Comparison of ENCODE assay signal across 8 cellular contexts in genomic region chr16:85553436-85554113, GRCh38. TPM values are rescaled to one million over a fixed set of nuclear protein-coding genes. Genes with fewer than 3 reads are reported as not detected.
A peak's percentile ranks its signal among the peaks of the same experiment; 100 is the strongest.
DNase-seq lines count a peak whose midpoint lies in the region; ATAC-seq, FAIRE-seq and TF ChIP-seq lines count a peak whose summit lies in the region.

No MANE protein-coding gene starts in this region.

- peak overlapping the region; percentile 90 to 98 (median 96) for H3K4me3 Mint-ChIP-seq in naive thymus-derived CD8-positive, alpha-beta T cell

- intact Hi-C loops in esophagus muscularis mucosa (cut with DNase I): loop anchor here (2.0 kb wide), 1 partner anchor 57 kb away; no protein-coding TSS in a partner anchor
- intact Hi-C loops in vagina (cut with DNase I): no loop called here

- no peaks in the 10 kb centered on the region for H3K27me3 ChIP-seq in esophagus muscularis mucosa
- no peaks in the 10 kb centered on the region for H3K27me3 ChIP-seq in vagina

- H3K9me3 Mint-ChIP-seq in naive thymus-derived CD8-positive, alpha-beta T cell: no peaks in the 10 kb centered on the region

- H3K27me3 Mint-ChIP-seq in naive thymus-derived CD8-positive, alpha-beta T cell: no peaks in the 10 kb centered on the region

- peak; percentile 8 to 47; a peak in 3 of 5 replicates for TF ChIP-seq RAD21 in A549 (conservative IDR thresholded peaks at IDR 0.05 in 1 of 2, IDR thresholded peaks at IDR 0.05 in 1 of 2)

- ATAC-seq in A549 (peak; percentile 58 to 73), HG02870 (IDR thresholded peaks at IDR 0.05; ENCODE audit: unreplicated experiment) (peak; percentile 28)
- ATAC-seq in naive thymus-derived CD8-positive, alpha-beta T cell: peak; percentile 24

- peaks cover 22 to 37% (median 36%) of the 10 kb centered on the region in 4 donors for H3K4me1 Mint-ChIP-seq in naive thymus-derived CD8-positive, alpha-beta T cell

- H3K27ac Mint-ChIP-seq in naive thymus-derived CD8-positive, alpha-beta T cell: peak overlapping the region; percentile 63 to 97 (median 94)

- POLR2A ChIA-PET in A549 (lab: Yijun Ruan, JAX): interaction anchor here (0.9 to 3.7 kb wide), 8 partner anchors 10 to 82 kb away, joined by 3 to 28 read pairs (median 6); partner anchors contain the start of gene GSE1
- POLR2A ChIA-PET in naive thymus-derived CD8-positive, alpha-beta T cell (lab: Charles Lee): interaction anchor here (0.9 to 5.7 kb wide), 12 partner anchors 10 to 249 kb away, joined by 3 to 57 read pairs (median 11); partner anchors contain the start of gene GSE1

- TF ChIP-seq POLR2A in A549 (IDR thresholded peaks at IDR 0.05; ENCODE audit: low read length): peak; percentile 51
- TF ChIP-seq POLR2A in esophagus muscularis mucosa (IDR thresholded peaks at IDR 0.05; ENCODE audit: low read depth): no peak
- no peak for TF ChIP-seq POLR2A in vagina (IDR thresholded peaks at IDR 0.05)

- no peaks in the 10 kb centered on the region for H3K36me3 Mint-ChIP-seq in naive thymus-derived CD8-positive, alpha-beta T cell

- no peaks in the 10 kb centered on the region for H3K36me3 ChIP-seq in esophagus muscularis mucosa
- no peaks in the 10 kb centered on the region for H3K36me3 ChIP-seq in vagina

- peak overlapping the region; percentile 97 for H3K4me2 ChIP-seq in A549

- DNase-seq in A549 (ENCODE audit: low read depth in 1 of 2, low spot score in 1 of 2) (peak; percentile 62 to 77), NCI-H2196 (lab: John Stamatoyannopoulos, UW; ENCODE audit: unreplicated experiment) (peak; percentile 80), esophagus muscularis mucosa (ENCODE audit: extremely low spot score) (no peak), vagina (ENCODE audit: extremely low spot score in 2 of 2) (no peak)
- peak; percentile 80 for DNase-seq in activated CD8-positive, alpha-beta memory T cell treated with anti-CD3 and anti-CD28 coated beads for 24 hours
- DNase-seq in naive thymus-derived CD8-positive, alpha-beta T cell: peak in 7 of 10 donors; percentile 31 to 69 (median 44)

- H3K4me1 ChIP-seq in A549 (peaks cover 21% of the 10 kb centered on the region), esophagus muscularis mucosa (peaks cover 24 to 68% (median 54%) of the 10 kb centered on the region in 4 donors), vagina (peaks cover 48% of the 10 kb centered on the region)

- TF ChIP-seq CTCF in A549 (IDR thresholded peaks at IDR 0.05) (peak; percentile 59), GM12875 (IDR thresholded peaks at IDR 0.05; ENCODE audit: borderline replicate concordance, insufficient read depth, low read depth, low read length) (no peak), esophagus muscularis mucosa (IDR thresholded peaks at IDR 0.05) (peak; percentile 11 to 37 (median 28)), vagina (IDR thresholded peaks at IDR 0.05) (peak in 1 of 3 experiments; percentile 34)

- TF ChIP-seq EP300 in A549 (IDR thresholded peaks at IDR 0.05) (no peak), esophagus muscularis mucosa (IDR thresholded peaks at IDR 0.05) (no peak)

- FAIRE-seq in A549 (lab: Jason Lieb, UNC): no peak

- no peaks in the 10 kb centered on the region for H3K9me3 ChIP-seq in A549
- H3K9me3 ChIP-seq in esophagus muscularis mucosa: no peaks in the 10 kb centered on the region
- no peaks in the 10 kb centered on the region for H3K9me3 ChIP-seq in vagina

- CTCF ChIA-PET in A549 (lab: Yijun Ruan, JAX): interaction anchor here (0.6 to 7.6 kb wide), 34 partner anchors 8 to 184 kb away, joined by 3 to 47 read pairs (median 4); no protein-coding TSS in a partner anchor

- H3K4me3 ChIP-seq in A549: peak overlapping the region; percentile 71
- peak overlapping the region; percentile 61 for H3K4me3 ChIP-seq in GM12875 (ENCODE audit: low read depth, low read length)
- peak overlapping the region; percentile 74 to 85 (median 82) for H3K4me3 ChIP-seq in esophagus muscularis mucosa
- H3K4me3 ChIP-seq in vagina: peak overlapping the region; percentile 67 to 74

- H3K27ac ChIP-seq in A549: peak overlapping the region; percentile 91 to 99
- peak overlapping the region; percentile 79 to 88 (median 84) for H3K27ac ChIP-seq in esophagus muscularis mucosa (replicated peaks in 1 of 4)
- H3K27ac ChIP-seq in vagina: peak overlapping the region; percentile 82

- WGBS in A549 (ENCODE audit: missing lambda C conversion rate): 0% methylated on average over 23 of the region's 57 CpGs
- WGBS in esophagus muscularis mucosa: 0% methylated on average over 6 of the region's 57 CpGs

TF ChIP-seq in A549, 52 proteins besides CTCF, POLR2A, EP300 and RAD21 (continues in another document):
- TF ChIP-seq, protein P1, sequence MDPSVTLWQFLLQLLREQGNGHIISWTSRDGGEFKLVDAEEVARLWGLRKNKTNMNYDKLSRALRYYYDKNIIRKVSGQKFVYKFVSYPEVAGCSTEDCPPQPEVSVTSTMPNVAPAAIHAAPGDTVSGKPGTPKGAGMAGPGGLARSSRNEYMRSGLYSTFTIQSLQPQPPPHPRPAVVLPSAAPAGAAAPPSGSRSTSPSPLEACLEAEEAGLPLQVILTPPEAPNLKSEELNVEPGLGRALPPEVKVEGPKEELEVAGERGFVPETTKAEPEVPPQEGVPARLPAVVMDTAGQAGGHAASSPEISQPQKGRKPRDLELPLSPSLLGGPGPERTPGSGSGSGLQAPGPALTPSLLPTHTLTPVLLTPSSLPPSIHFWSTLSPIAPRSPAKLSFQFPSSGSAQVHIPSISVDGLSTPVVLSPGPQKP (IDR thresholded peaks at IDR 0.05; ENCODE audit: low read depth, low read length): no peak
- no peak for TF ChIP-seq MAFK (IDR thresholded peaks at IDR 0.05; ENCODE audit: partially characterized antibody)
- TF ChIP-seq FOSB (CRISPR knock-in tag; IDR thresholded peaks at IDR 0.05): no peak
- no peak for TF ChIP-seq BHLHE40 (IDR thresholded peaks at IDR 0.05; ENCODE audit: low read depth, low read length)
- no peak for TF ChIP-seq REST (IDR thresholded peaks at IDR 0.05)
- TF ChIP-seq HOXB13 (CRISPR knock-in tag; IDR thresholded peaks at IDR 0.05; ENCODE audit: low read depth): no peak
- TF ChIP-seq SREBF2 (IDR thresholded peaks at IDR 0.05): no peak
- no peak for TF ChIP-seq ESRRA (IDR thresholded peaks at IDR 0.05; ENCODE audit: borderline replicate concordance, low read length)
- TF ChIP-seq, protein P2, sequence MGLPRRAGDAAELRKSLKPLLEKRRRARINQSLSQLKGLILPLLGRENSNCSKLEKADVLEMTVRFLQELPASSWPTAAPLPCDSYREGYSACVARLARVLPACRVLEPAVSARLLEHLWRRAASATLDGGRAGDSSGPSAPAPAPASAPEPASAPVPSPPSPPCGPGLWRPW (IDR thresholded peaks at IDR 0.05): no peak
- TF ChIP-seq GATA3 (IDR thresholded peaks at IDR 0.05; ENCODE audit: borderline replicate concordance): 0 out of 2 replicates have a peak, but pooled peaks have one; percentile 18
- TF ChIP-seq HOXA7 (CRISPR knock-in tag; IDR thresholded peaks at IDR 0.05): no peak
- no peak; the same call in 1 of the 2 replicates for TF ChIP-seq MAX (IDR thresholded peaks at IDR 0.05)
- no peak for TF ChIP-seq TP53 (CRISPR knock-in tag; IDR thresholded peaks at IDR 0.05)
- no peak for TF ChIP-seq EHMT2 (IDR thresholded peaks at IDR 0.05; ENCODE audit: low read depth)
- TF ChIP-seq FOSL2 (IDR thresholded peaks at IDR 0.05): no peak
- TF ChIP-seq FOSL2 (CRISPR knock-in tag; IDR thresholded peaks at IDR 0.05): no peak
- no peak for TF ChIP-seq MYC (IDR thresholded peaks at IDR 0.05; ENCODE audit: borderline replicate concordance, low read length)
- no peak for TF ChIP-seq RNF2 (IDR thresholded peaks at IDR 0.05; ENCODE audit: borderline replicate concordance, low read depth)
- no peak for TF ChIP-seq RARB (CRISPR knock-in tag; IDR thresholded peaks at IDR 0.05)

RNA-seq across cellular contexts. Expression of gene GSE1, which starts 59.5 kb away (rescaled TPM):
- 20.7 and 24.6 TPM in 2 replicates for polyA plus RNA-seq in A549 (2011; rRNA removed)
- 18.9 and 22.8 TPM in 2 replicates for polyA plus RNA-seq in A549 (2012; cell fraction: cytosol; rRNA removed)
- 49.8 and 64.0 TPM in 2 replicates for polyA plus RNA-seq in A549 (2012; cell fraction: nucleus; rRNA removed)
- 24.3 to 30.3 TPM (median 24.3 TPM) in 3 replicates for polyA plus RNA-seq in A549 (2017; fragmentation: RNase III; extraction: RNeasy Plus Mini Kit Qiagen cat#74134 plus additional on column Dnase treatment)
- 24.5 and 25.9 TPM in 2 replicates for polyA minus RNA-seq in A549 (2011; rRNA and poly(A)+ RNA removed)
- total RNA-seq in esophagus muscularis mucosa: 10 to 100 TPM; 45.4 to 79.4 (median 49.5) TPM
- total RNA-seq in naive thymus-derived CD8-positive, alpha-beta T cell: 10 to 100 TPM; 53.8 to 56.2 TPM
- polyA plus RNA-seq in naive thymus-derived CD8-positive, alpha-beta T cell: 1 to 10 TPM; 1.5 to 2.9 (median 2.0) TPM
- total RNA-seq in vagina: 80.8 TPM

Comparison
In these comparisons a context has a peak if more than half of its experiments do, and no peak if none do; other contexts are left out.
1. DNase-seq: peak in A549 (2 of 2), NCI-H2196 (single experiment), activated CD8-positive, alpha-beta memory T cell treated with anti-CD3 and anti-CD28 coated beads for 24 hours (single experiment) and naive thymus-derived CD8-positive, alpha-beta T cell (7 of 10); none in esophagus muscularis mucosa (single experiment) and vagina (0 of 2).
2. Peak in every context shown above with its lines, with median percentiles within 50 percentile points of each other: ATAC-seq, H3K27ac ChIP-seq and H3K4me3 ChIP-seq.